In genomic region chr17:49866882-49867413, GRCh38 we compare ENCODE assay signal across 35 cellular contexts. TPM values are rescaled to one million over a fixed set of nuclear protein-coding genes. Genes with fewer than 3 reads are reported as not detected.
"Had no signal": no experiment of that assay in that cellular context is flagged by ENCODE, and none has a peak within 500 bp of the region (broad histone marks: within the 10 kb centered on the region; RNA-seq: fewer than 3 reads in every experiment).

No MANE protein-coding gene starts in this region.

- H3K36me3 ChIP-seq: left lung, lower lobe of right lung, stomach, thyroid gland, transverse colon, upper lobe of left lung had no signal

- H2AFZ ChIP-seq: parathyroid adenoma had no signal

- FAIRE-seq: islet of Langerhans, kidney had no signal

- ATAC-seq: left colon; left lung; lower lobe of right lung; mucosa of descending colon; naive thymus-derived CD4-positive, alpha-beta T cell; natural killer cell treated with Interleukin-12 subunit alpha and Interleukin-12 subunit beta and Interleukin-15 and Interleukin-18, amount 100 ng/mL, for 72 hours; psoas muscle; sciatic nerve; stimulated activated naive B cell treated with anti-CD40 and anti-IgM and Interleukin-4, amounts not matched to agents 10 μg/mL and 1 μg/mL and 100 μg/mL, for 72 hours; stimulated activated naive CD8-positive, alpha-beta T cell treated with anti-CD3 and anti-CD28 coated beads, Interleukin-15, Interleukin-2, amounts not matched to agents 100 U/mL and 50 U/mL, for 24 hours had no signal

- H3K4me1 ChIP-seq: left lung, parathyroid adenoma, psoas muscle, testis, transverse colon had no signal

- H3K9me3 ChIP-seq: left lung, lower lobe of right lung, mucosa of descending colon, psoas muscle, stomach, testis, thyroid gland, transverse colon, upper lobe of left lung had no signal

- DNase-seq: hypothalamus; immature natural killer cell; kidney; left colon; lower lobe of right lung; mammary epithelial cell; mesenchymal stem cell; midbrain; mucosa of descending colon; naive thymus-derived CD4-positive, alpha-beta T cell; nucleus accumbens; psoas muscle; stimulated activated CD4-positive, alpha-beta T cell treated with anti-CD3 and anti-CD28 coated beads, Interleukin-12 subunit alpha, Interleukin-12 subunit beta, amount 100 ng/mL, for 4 hours; stimulated activated CD4-positive, alpha-beta T cell treated with anti-CD3 and anti-CD28 coated beads, Interleukin-15, amount 100 ng/mL, for 24 hours; stimulated activated CD4-positive, alpha-beta T cell treated with anti-CD3 and anti-CD28 coated beads, Interleukin-2, amount 100 ng/mL, for 24 hours; stimulated activated CD4-positive, alpha-beta T cell treated with anti-CD3 and anti-CD28 coated beads, Interleukin-4, amount 100 ng/mL, for 1 hour; stimulated activated naive B cell treated with anti-CD40 and anti-IgM and Interleukin-4, amounts not matched to agents 10 μg/mL and 1 μg/mL and 100 μg/mL, for 72 hours; stimulated activated naive CD8-positive, alpha-beta T cell treated with anti-CD3 and anti-CD28 coated beads, Interleukin-15, Interleukin-2, amounts not matched to agents 100 U/mL and 50 U/mL, for 24 hours; stomach; testis; thyroid gland; transverse colon; upper lobe of left lung had no signal

- H3K27me3 ChIP-seq: testis, thyroid gland, upper lobe of left lung had no signal

- H3K79me2 ChIP-seq: parathyroid adenoma had no signal

- H3K27ac ChIP-seq: left lung, lower lobe of right lung, parathyroid adenoma, psoas muscle, skin epidermis, stomach, testis, thyroid gland, transverse colon, upper lobe of left lung had no signal

- H3K4me3 ChIP-seq: left lung, lower lobe of right lung, mucosa of descending colon, psoas muscle, skin epidermis, stomach, testis, thyroid gland, transverse colon, upper lobe of left lung had no signal

- H3K9ac ChIP-seq: parathyroid adenoma had no signal

RNA-seq across cellular contexts. Expression of gene TAC4, which starts 19.1 kb away (rescaled TPM):
- total RNA-seq: left colon; left lung; liver; lower lobe of right lung; mammary epithelial cell; mucosa of descending colon; myocyte; naive thymus-derived CD4-positive, alpha-beta T cell; natural killer cell treated with Interleukin-12 subunit alpha and Interleukin-12 subunit beta and Interleukin-15 and Interleukin-18, amount 100 ng/mL, for 72 hours; osteocyte; posterior vena cava; psoas muscle; sciatic nerve; stomach; testis; thyroid gland; transverse colon; upper lobe of left lung had no signal
- polyA plus RNA-seq: immature natural killer cell; liver; mammary epithelial cell; naive thymus-derived CD4-positive, alpha-beta T cell; neural cell; psoas muscle; stomach; urinary bladder had no signal
